ENCODE assay signal across 12 cellular contexts in genomic region chr3:17140670-17141505, GRCh38.
DNase-seq lines count a peak whose midpoint lies in the region; ATAC-seq and TF ChIP-seq lines count a peak whose summit lies in the region.
"Had no signal": no experiment of that assay in that cellular context is flagged by ENCODE, and none has a peak within 500 bp of the region (broad histone marks: within the 10 kb centered on the region; RNA-seq: fewer than 3 reads in every experiment).

No MANE protein-coding gene starts in this region.

- H3K79me2 ChIP-seq in PC-3 (ENCODE audit: low read length): no peaks in the 10 kb centered on the region

- no peak for TF ChIP-seq POLR2A in heart left ventricle (IDR thresholded peaks at IDR 0.05)
- no peak for TF ChIP-seq POLR2A in testis (IDR thresholded peaks at IDR 0.05)

- H3K27me3 Mint-ChIP-seq in activated naive CD8-positive, alpha-beta T cell treated with anti-CD3 and anti-CD28 coated beads, Interleukin-2, amount 10 ng/mL, durations not matched to agents 7 days and 5 days: peaks cover 3% of the 10 kb centered on the region
- no peaks in the 10 kb centered on the region for H3K27me3 Mint-ChIP-seq in activated naive CD8-positive, alpha-beta T cell treated with anti-CD3 and anti-CD28 coated beads for 36 hours
- H3K27me3 Mint-ChIP-seq in nephron progenitor cell (ENCODE audit: low read depth, poor library complexity): peaks cover 46% of the 10 kb centered on the region

- ATAC-seq in activated naive CD8-positive, alpha-beta T cell treated with anti-CD3 and anti-CD28 coated beads, Interleukin-2, amount 10 ng/mL, durations not matched to agents 7 days and 5 days (ENCODE audit: low read depth): no peak
- ATAC-seq in PC-3: peak; percentile 83
- peak; percentile 81 to 88 (median 86) for ATAC-seq in heart left ventricle
- ATAC-seq in HG02623 (IDR thresholded peaks at IDR 0.05; ENCODE audit: unreplicated experiment): no peak
- ATAC-seq: natural killer cell had no signal

- no peak overlapping the region for H3K4me3 Mint-ChIP-seq in activated naive CD8-positive, alpha-beta T cell treated with anti-CD3 and anti-CD28 coated beads, Interleukin-2, amount 10 ng/mL, durations not matched to agents 7 days and 5 days
- H3K4me3 Mint-ChIP-seq in activated naive CD8-positive, alpha-beta T cell treated with anti-CD3 and anti-CD28 coated beads for 36 hours: no peak overlapping the region
- H3K4me3 Mint-ChIP-seq in nephron progenitor cell: no peak overlapping the region
- H3K4me3 Mint-ChIP-seq: natural killer cell had no signal

- intact Hi-C loops in PC-3 (cut with micrococcal nuclease): no loop called here
- intact Hi-C loops in heart left ventricle (cut with DNase I): loop anchor here in 5 of 10 donors (1.0 to 10.0 kb wide), 5 partner anchors 242 to 536 kb away; partner anchors contain the start of genes DAZL (in 2 of the 5) and PLCL2 (in 1 of the 5)
- intact Hi-C loops in testis (cut with DNase I; ENCODE audit: low total_unique reads): no loop called here

- CTCF ChIA-PET in PC-3 (lab: Charles Lee): no interaction called here

- no peaks in the 10 kb centered on the region for H3F3A ChIP-seq in PC-3 (ENCODE audit: low read length, unreplicated experiment)

- no peaks in the 10 kb centered on the region for H3K9me3 ChIP-seq in PC-3 (ENCODE audit: low read length)
- H3K9me3 ChIP-seq in heart left ventricle: peaks cover 0 to 4% (median 0%) of the 10 kb centered on the region in 12 donors
- no peaks in the 10 kb centered on the region for H3K9me3 ChIP-seq in testis

- H3K4me1 ChIP-seq in PC-3 (ENCODE audit: insufficient read depth, low read length) (no peaks in the 10 kb centered on the region), heart left ventricle (peaks cover 0 to 26% (median 9%) of the 10 kb centered on the region in 12 donors), testis (peaks cover 19% of the 10 kb centered on the region)

- H3K9me3 Mint-ChIP-seq in activated naive CD8-positive, alpha-beta T cell treated with anti-CD3 and anti-CD28 coated beads, Interleukin-2, amount 10 ng/mL, durations not matched to agents 7 days and 5 days: peaks cover 15% of the 10 kb centered on the region
- H3K9me3 Mint-ChIP-seq in activated naive CD8-positive, alpha-beta T cell treated with anti-CD3 and anti-CD28 coated beads for 36 hours: peaks cover 2% of the 10 kb centered on the region
- H3K9me3 Mint-ChIP-seq in nephron progenitor cell: peaks cover 12% of the 10 kb centered on the region
- H3K9me3 Mint-ChIP-seq: natural killer cell had no signal

- H3K9me2 ChIP-seq in PC-3 (replicated peaks; ENCODE audit: low read length): no peaks in the 10 kb centered on the region

- no peak overlapping the region for H3K4me2 ChIP-seq in PC-3 (ENCODE audit: low read length)

- no peak overlapping the region for H3K9ac ChIP-seq in PC-3 (ENCODE audit: low read length)

- WGBS in heart left ventricle, 4 donors: 52 to 60% (median 55%) methylated on average over 12 to 13 of the region's 13 CpGs
- WGBS in testis, 2 donors: 71 to 79% methylated on average over 13 of the region's 13 CpGs

- peak overlapping the region; percentile 71 for H3K27ac Mint-ChIP-seq in activated naive CD8-positive, alpha-beta T cell treated with anti-CD3 and anti-CD28 coated beads, Interleukin-2, amount 10 ng/mL, durations not matched to agents 7 days and 5 days
- no peak overlapping the region for H3K27ac Mint-ChIP-seq in activated naive CD8-positive, alpha-beta T cell treated with anti-CD3 and anti-CD28 coated beads for 36 hours
- no peak overlapping the region for H3K27ac Mint-ChIP-seq in nephron progenitor cell
- H3K27ac Mint-ChIP-seq: natural killer cell had no signal

- peaks cover 17% of the 10 kb centered on the region for H3K4me1 Mint-ChIP-seq in activated naive CD8-positive, alpha-beta T cell treated with anti-CD3 and anti-CD28 coated beads, Interleukin-2, amount 10 ng/mL, durations not matched to agents 7 days and 5 days
- H3K4me1 Mint-ChIP-seq in activated naive CD8-positive, alpha-beta T cell treated with anti-CD3 and anti-CD28 coated beads for 36 hours: peaks cover 12% of the 10 kb centered on the region
- H3K4me1 Mint-ChIP-seq in nephron progenitor cell: peaks cover 17% of the 10 kb centered on the region

- POLR2A ChIA-PET in activated naive CD8-positive, alpha-beta T cell treated with anti-CD3 and anti-CD28 coated beads, Interleukin-2, amount 10 ng/mL, durations not matched to agents 7 days and 5 days (lab: Charles Lee): interaction anchor here (0.8 kb wide), 1 partner anchor 235 kb away, joined by 3 read pairs; no protein-coding TSS in a partner anchor
- POLR2A ChIA-PET in PC-3 (lab: Charles Lee; ENCODE audit: unreplicated experiment): no interaction called here

- H3K27ac ChIP-seq in PC-3 (ENCODE audit: low read length) (no peak overlapping the region), heart left ventricle (peak overlapping the region in 11 of 12 donors; percentile 32 to 78 (median 64)), testis (no peak overlapping the region)

- no peaks in the 10 kb centered on the region for H4K20me1 ChIP-seq in PC-3 (ENCODE audit: low read length)

- no peak for DNase-seq in activated naive CD8-positive, alpha-beta T cell treated with anti-CD3 and anti-CD28 coated beads, Interleukin-2, amount 10 ng/mL, durations not matched to agents 7 days and 5 days
- DNase-seq in activated naive CD8-positive, alpha-beta T cell treated with anti-CD3 and anti-CD28 coated beads for 36 hours: no peak
- peak; percentile 37 for DNase-seq in PC-3
- peak in 4 of 5 donors; percentile 41 to 85 (median 68) for DNase-seq in heart left ventricle
- DNase-seq in testis: peak; percentile 15
- no peak for DNase-seq in nephron progenitor cell
- no peak for DNase-seq in stimulated activated CD4-positive, alpha-beta T cell treated with anti-CD3 and anti-CD28 coated beads, Interleukin-4, amount 100 ng/mL, for 24 hours
- DNase-seq: DMS79 treated with DMSO at 0.1 percent for 48 hours, natural killer cell, NCI-H1436 treated with DMSO at 0.1 percent for 48 hours, T-helper 1 cell had no signal

- H3K36me3 ChIP-seq in PC-3 (ENCODE audit: low read depth, low read length) (no peaks in the 10 kb centered on the region), heart left ventricle (no peaks in the 10 kb centered on the region), testis (ENCODE audit: low read depth, missing control alignments) (no peaks in the 10 kb centered on the region)

- no TSS peak for BruUV-seq in PC-3 (replicated peaks; lab: Mats Ljungman, UMichigan)

- H3K4me3 ChIP-seq in PC-3 (ENCODE audit: low read length): no peak overlapping the region
- peak overlapping the region in 2 of 12 donors; percentile 3 to 19 for H3K4me3 ChIP-seq in heart left ventricle
- H3K4me3 ChIP-seq in testis: no peak overlapping the region

- H2AFZ ChIP-seq in PC-3 (ENCODE audit: low read length): no peak overlapping the region

- TF ChIP-seq CTCF in PC-3 (conservative IDR thresholded peaks at IDR 0.05; ENCODE audit: low read depth, low read length) (peak; percentile 40; the same call in 1 of the 2 replicates), heart left ventricle (IDR thresholded peaks at IDR 0.05) (peak in 11 of 12 donors; percentile 12 to 45 (median 29)), testis (IDR thresholded peaks at IDR 0.05) (no peak), nephron progenitor cell (IDR thresholded peaks at IDR 0.05) (no peak)

- H3K27me3 ChIP-seq in PC-3 (ENCODE audit: low read length) (no peaks in the 10 kb centered on the region), heart left ventricle (no peaks in the 10 kb centered on the region), testis (no peaks in the 10 kb centered on the region)

- peaks cover 20% of the 10 kb centered on the region for H3K36me3 Mint-ChIP-seq in activated naive CD8-positive, alpha-beta T cell treated with anti-CD3 and anti-CD28 coated beads, Interleukin-2, amount 10 ng/mL, durations not matched to agents 7 days and 5 days
- H3K36me3 Mint-ChIP-seq in activated naive CD8-positive, alpha-beta T cell treated with anti-CD3 and anti-CD28 coated beads for 36 hours: no peaks in the 10 kb centered on the region
- peaks cover 5% of the 10 kb centered on the region for H3K36me3 Mint-ChIP-seq in nephron progenitor cell (ENCODE audit: low read depth)
- H3K36me3 Mint-ChIP-seq: natural killer cell had no signal

Comparison
In these comparisons a context has a peak if more than half of its experiments do, and no peak if none do; other contexts are left out.
1. ATAC-seq: peak in PC-3 (single experiment) and heart left ventricle (4 of 4); none in activated naive CD8-positive, alpha-beta T cell treated with anti-CD3 and anti-CD28 coated beads, Interleukin-2, amount 10 ng/mL, durations not matched to agents 7 days and 5 days (single experiment) and HG02623 (single experiment).
2. DNase-seq: peak in PC-3 (single experiment), heart left ventricle (4 of 5) and testis (single experiment); none in activated naive CD8-positive, alpha-beta T cell treated with anti-CD3 and anti-CD28 coated beads, Interleukin-2, amount 10 ng/mL, durations not matched to agents 7 days and 5 days (single experiment), activated naive CD8-positive, alpha-beta T cell treated with anti-CD3 and anti-CD28 coated beads for 36 hours (single experiment), nephron progenitor cell (single experiment) and stimulated activated CD4-positive, alpha-beta T cell treated with anti-CD3 and anti-CD28 coated beads, Interleukin-4, amount 100 ng/mL, for 24 hours (single experiment).
3. H3K27ac ChIP-seq: peak in heart left ventricle (11 of 12); none in PC-3 (single experiment) and testis (0 of 2).
4. CTCF ChIP-seq: peak in PC-3 (single experiment) and heart left ventricle (11 of 12); none in testis (0 of 3) and nephron progenitor cell (single experiment).